Comparison of ENCODE assay signal across 1 cellular context in genomic region chr11:61281581-61282250, GRCh38.
TF ChIP-seq lines count a peak whose summit lies in the region.

No MANE protein-coding gene starts in this region.

TF ChIP-seq in HepG2, 621 proteins besides CTCF, POLR2A, EP300 and RAD21:
- TF ChIP-seq ZNF740 (CRISPR knock-in tag; IDR thresholded peaks at IDR 0.05), result 0 out of 2 replicates have a peak, but pooled peaks have one; percentile 31
- 0 out of 2 replicates have a peak, but pooled peaks have one; percentile 47 for TF ChIP-seq RBFOX2 (IDR thresholded peaks at IDR 0.05; ENCODE audit: low read depth, low read length)
- no peak for TF ChIP-seq CEBPG (CRISPR knock-in tag; IDR thresholded peaks at IDR 0.05)
- no peak for TF ChIP-seq TBL1XR1 (IDR thresholded peaks at IDR 0.05; ENCODE audit: borderline replicate concordance, low read length, partially characterized antibody)
- TF ChIP-seq ZBTB38 (CRISPR knock-in tag; IDR thresholded peaks at IDR 0.05), result 0 out of 2 replicates have a peak, but pooled peaks have one; percentile 44
- TF ChIP-seq, protein P1, sequence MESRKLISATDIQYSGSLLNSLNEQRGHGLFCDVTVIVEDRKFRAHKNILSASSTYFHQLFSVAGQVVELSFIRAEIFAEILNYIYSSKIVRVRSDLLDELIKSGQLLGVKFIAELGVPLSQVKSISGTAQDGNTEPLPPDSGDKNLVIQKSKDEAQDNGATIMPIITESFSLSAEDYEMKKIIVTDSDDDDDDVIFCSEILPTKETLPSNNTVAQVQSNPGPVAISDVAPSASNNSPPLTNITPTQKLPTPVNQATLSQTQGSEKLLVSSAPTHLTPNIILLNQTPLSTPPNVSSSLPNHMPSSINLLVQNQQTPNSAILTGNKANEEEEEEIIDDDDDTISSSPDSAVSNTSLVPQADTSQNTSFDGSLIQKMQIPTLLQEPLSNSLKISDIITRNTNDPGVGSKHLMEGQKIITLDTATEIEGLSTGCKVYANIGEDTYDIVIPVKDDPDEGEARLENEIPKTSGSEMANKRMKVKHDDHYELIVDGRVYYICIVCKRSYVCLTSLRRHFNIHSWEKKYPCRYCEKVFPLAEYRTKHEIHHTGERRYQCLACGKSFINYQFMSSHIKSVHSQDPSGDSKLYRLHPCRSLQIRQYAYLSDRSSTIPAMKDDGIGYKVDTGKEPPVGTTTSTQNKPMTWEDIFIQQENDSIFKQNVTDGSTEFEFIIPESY (CRISPR knock-in tag; IDR thresholded peaks at IDR 0.05), result peak; percentile 94
